10 cellular contexts compared by ENCODE assay signal in genomic region chr1:41752514-41753170, GRCh38.
A peak's percentile ranks its signal among the peaks of the same experiment; 100 is the strongest.
DNase-seq lines count a peak whose midpoint lies in the region; ATAC-seq and TF ChIP-seq lines count a peak whose summit lies in the region.
"Had no signal": no experiment of that assay in that cellular context is flagged by ENCODE, and none has a peak within 500 bp of the region (broad histone marks: within the 10 kb centered on the region; RNA-seq: fewer than 3 reads in every experiment).

No MANE protein-coding gene starts in this region.

- no peaks in the 10 kb centered on the region for H3K9me3 ChIP-seq in esophagus squamous epithelium
- H3K9me3 ChIP-seq: body of pancreas had no signal

- H3K4me1 Mint-ChIP-seq in stimulated activated effector memory CD8-positive, alpha-beta T cell treated with anti-CD3 and anti-CD28 coated beads, Interleukin-12 subunit alpha, Interleukin-12 subunit beta, amount 100 ng/mL, for 72 hours: peaks cover 65% of the 10 kb centered on the region

- H3K27ac ChIP-seq in esophagus squamous epithelium: peak overlapping the region; percentile 51 to 68 (median 58)
- H3K27ac ChIP-seq: body of pancreas had no signal

- no peaks in the 10 kb centered on the region for H3K27me3 ChIP-seq in esophagus squamous epithelium
- H3K27me3 ChIP-seq: body of pancreas had no signal

- intact Hi-C loops in esophagus squamous epithelium (cut with DNase I): no loop called here

- TF ChIP-seq CTCF in esophagus squamous epithelium (IDR thresholded peaks at IDR 0.05): no peak

- ATAC-seq in GM18499 (IDR thresholded peaks at IDR 0.05; ENCODE audit: insufficient read depth, unreplicated experiment) (peak; percentile 9), GM21381 (IDR thresholded peaks at IDR 0.05; ENCODE audit: unreplicated experiment) (peak; percentile 1), HG03460 (IDR thresholded peaks at IDR 0.05; ENCODE audit: unreplicated experiment) (peak; percentile 2)
- no peak for ATAC-seq in stimulated activated effector memory CD8-positive, alpha-beta T cell treated with anti-CD3 and anti-CD28 coated beads, Interleukin-12 subunit alpha, Interleukin-12 subunit beta, amount 100 ng/mL, for 72 hours
- ATAC-seq: body of pancreas had no signal

- peaks cover 8% of the 10 kb centered on the region for H3K36me3 Mint-ChIP-seq in stimulated activated effector memory CD8-positive, alpha-beta T cell treated with anti-CD3 and anti-CD28 coated beads, Interleukin-12 subunit alpha, Interleukin-12 subunit beta, amount 100 ng/mL, for 72 hours

- H3K4me1 ChIP-seq in esophagus squamous epithelium: peaks cover 12 to 66% (median 19%) of the 10 kb centered on the region in 3 donors

- WGBS in esophagus squamous epithelium, 2 donors: 60% methylated on average over 6 to 8 of the region's 9 CpGs

- no peak overlapping the region for H3K27ac Mint-ChIP-seq in stimulated activated effector memory CD8-positive, alpha-beta T cell treated with anti-CD3 and anti-CD28 coated beads, Interleukin-12 subunit alpha, Interleukin-12 subunit beta, amount 100 ng/mL, for 72 hours

- DNase-seq in esophagus squamous epithelium (lab: John Stamatoyannopoulos, UW) (no peak), DMS79 treated with DMSO at 0.1 percent for 48 hours (lab: John Stamatoyannopoulos, UW) (no peak)
- no peak for DNase-seq in stimulated activated effector memory CD8-positive, alpha-beta T cell treated with anti-CD3 and anti-CD28 coated beads, Interleukin-12 subunit alpha, Interleukin-12 subunit beta, amount 100 ng/mL, for 72 hours (ENCODE audit: low spot score in 2 of 2)
- no peak for DNase-seq in stimulated activated CD4-positive, alpha-beta T cell treated with anti-CD3 and anti-CD28 coated beads, Interleukin-12 subunit alpha, Interleukin-12 subunit beta, amount 100 ng/mL, for 4 hours
- DNase-seq: naive thymus-derived CD4-positive, alpha-beta T cell; stimulated activated naive CD4-positive, alpha-beta T cell treated with Interleukin-2 at 50 U/mL for 16 hours had no signal

- no peak overlapping the region for H3K4me3 ChIP-seq in esophagus squamous epithelium
- H3K4me3 ChIP-seq: body of pancreas had no signal

- no peaks in the 10 kb centered on the region for H3K9me3 Mint-ChIP-seq in stimulated activated effector memory CD8-positive, alpha-beta T cell treated with anti-CD3 and anti-CD28 coated beads, Interleukin-12 subunit alpha, Interleukin-12 subunit beta, amount 100 ng/mL, for 72 hours

- no peak overlapping the region for H3K4me3 Mint-ChIP-seq in stimulated activated effector memory CD8-positive, alpha-beta T cell treated with anti-CD3 and anti-CD28 coated beads, Interleukin-12 subunit alpha, Interleukin-12 subunit beta, amount 100 ng/mL, for 72 hours

- no peaks in the 10 kb centered on the region for H3K36me3 ChIP-seq in esophagus squamous epithelium

- no peak for TF ChIP-seq POLR2A in esophagus squamous epithelium (IDR thresholded peaks at IDR 0.05)
